8 cellular contexts compared by ENCODE assay signal in genomic region chr16:641326-642188, GRCh38. TPM values are rescaled to one million over a fixed set of nuclear protein-coding genes. Genes with fewer than 3 reads are reported as not detected.
A peak's percentile ranks its signal among the peaks of the same experiment; 100 is the strongest.
DNase-seq lines count a peak whose midpoint lies in the region; ATAC-seq and TF ChIP-seq lines count a peak whose summit lies in the region.

TSS of gene MCRIP2 (plus strand) at chr16:641828. CDS start at chr16:641992, 164 bp downstream.

- TF ChIP-seq CTCF in SK-N-SH (IDR thresholded peaks at IDR 0.05) = no peak
- TF ChIP-seq CTCF in ovary (IDR thresholded peaks at IDR 0.05) = no peak
- TF ChIP-seq CTCF in transverse colon (IDR thresholded peaks at IDR 0.05) = no peak

- peak within 1 kb of the TSS; percentile 76 for H3K27ac ChIP-seq in Karpas-422 (ENCODE audit: low read length)
- peak within 1 kb of the TSS in 1 of 2 experiments; percentile 83; a peak in 1 of 4 replicates for H3K27ac ChIP-seq in SK-N-SH (ENCODE audit: low read depth in 2 of 2, low read length in 1 of 2)
- H3K27ac ChIP-seq in ovary = peak within 1 kb of the TSS; percentile 64 to 82
- peak within 1 kb of the TSS; percentile 93 to 96 (median 95) for H3K27ac ChIP-seq in transverse colon

- H3K9me2 ChIP-seq in Karpas-422 (replicated peaks; ENCODE audit: insufficient read depth, low read length) (no peaks in the 10 kb centered on the region), SK-N-SH (no peaks in the 10 kb centered on the region)

- 0% methylated on average over 20 of the region's 81 CpGs for WGBS in SK-N-SH (ENCODE audit: low lambda C conversion rate)
- WGBS in ovary, 3 donors = 1 to 2% (median 1%) methylated on average over 8 to 81 of the region's 81 CpGs
- WGBS in transverse colon (ENCODE audit: low coverage in 1 of 2), 2 donors = 1% methylated on average over 42 of the region's 81 CpGs; no CpG with 5 or more reads in 1 of the 2 donors

- H3K4me1 ChIP-seq in Karpas-422 (ENCODE audit: low read length) (peaks cover 59% of the 10 kb centered on the region), SK-N-SH (ENCODE audit: control insufficient read depth in 1 of 2, insufficient read depth in 2 of 2, low read depth in 1 of 2, low read length in 1 of 2) (peaks cover 6 to 32% of the 10 kb centered on the region in 2 experiments; a peak in 2 of 4 replicates), ovary (ENCODE audit: insufficient read depth) (peaks cover 17% of the 10 kb centered on the region), transverse colon (peaks cover 23 to 52% (median 50%) of the 10 kb centered on the region in 4 donors)

- H3K79me2 ChIP-seq in Karpas-422 (ENCODE audit: low read length) = peaks cover 45% of the 10 kb centered on the region
- H3K79me2 ChIP-seq in SK-N-SH (ENCODE audit: insufficient read depth) = peaks cover 11% of the 10 kb centered on the region; the same call in 1 of the 2 replicates

- H3K4me3 ChIP-seq in Karpas-422 (ENCODE audit: low read length) = peak within 1 kb of the TSS; percentile 95
- H3K4me3 ChIP-seq in SK-N-SH (ENCODE audit: low read depth in 2 of 2, low read length in 1 of 2) = peak within 1 kb of the TSS; percentile 73 to 76
- H3K4me3 ChIP-seq in ovary = peak within 1 kb of the TSS; percentile 73
- H3K4me3 ChIP-seq in transverse colon = peak within 1 kb of the TSS; percentile 84 to 96 (median 88)

- H3F3A ChIP-seq in SK-N-SH (replicated peaks; ENCODE audit: insufficient read depth) = peaks cover 13% of the 10 kb centered on the region

- in situ Hi-C loops in Caki2 (cut with HindIII; ENCODE audit: low pct_unique_long_range_greater_than_20kb, low sequenced_read_pairs) = no loop called here
- in situ Hi-C loops in transverse colon (cut with MboI; ENCODE audit: low pct_ligation_motif_present in 1 of 4, low pct_unique_long_range_greater_than_20kb in 1 of 4, low sequenced_read_pairs in 3 of 4) = no loop called here

- TF ChIP-seq EP300 in SK-N-SH (IDR thresholded peaks at IDR 0.05; ENCODE audit: borderline replicate concordance in 1 of 2, low read depth in 1 of 2, low read length in 1 of 2) (no peak), ovary (IDR thresholded peaks at IDR 0.05) (no peak), transverse colon (IDR thresholded peaks at IDR 0.05; ENCODE audit: low read depth) (no peak)

- peak within 1 kb of the TSS; percentile 67 for H3K27ac Mint-ChIP-seq in activated naive CD8-positive, alpha-beta T cell treated with anti-CD3 and anti-CD28 coated beads, Interleukin-2, amount 10 ng/mL, durations not matched to agents 7 days and 5 days

- no peaks in the 10 kb centered on the region for H3K27me3 Mint-ChIP-seq in activated naive CD8-positive, alpha-beta T cell treated with anti-CD3 and anti-CD28 coated beads, Interleukin-2, amount 10 ng/mL, durations not matched to agents 7 days and 5 days

- intact Hi-C loops in Right ventricle myocardium inferior (cut with DNase I) = no loop called here
- intact Hi-C loops in ovary (cut with DNase I) = loop anchor here in 1 of 4 donors (5.0 kb wide), 1 partner anchor 59 kb away; no protein-coding TSS in a partner anchor
- intact Hi-C loops in transverse colon (cut with DNase I; ENCODE audit: low total_unique reads) = no loop called here

- no peak for TF ChIP-seq RAD21 in SK-N-SH (IDR thresholded peaks at IDR 0.05; ENCODE audit: low read length)

- H3K4me3 Mint-ChIP-seq in activated naive CD8-positive, alpha-beta T cell treated with anti-CD3 and anti-CD28 coated beads, Interleukin-2, amount 10 ng/mL, durations not matched to agents 7 days and 5 days = peak within 1 kb of the TSS; percentile 76

- H3K9me3 ChIP-seq in Karpas-422 (ENCODE audit: low read length) (no peaks in the 10 kb centered on the region), SK-N-SH (no peaks in the 10 kb centered on the region), ovary (no peaks in the 10 kb centered on the region), transverse colon (no peaks in the 10 kb centered on the region)

- H3K27me3 ChIP-seq in Karpas-422 (ENCODE audit: low read length) (no peaks in the 10 kb centered on the region), SK-N-SH (ENCODE audit: insufficient read depth) (no peaks in the 10 kb centered on the region), ovary (no peaks in the 10 kb centered on the region), transverse colon (no peaks in the 10 kb centered on the region)

- H2AFZ ChIP-seq in Karpas-422 (ENCODE audit: low read length) (no peak within 1 kb of the TSS), SK-N-SH (ENCODE audit: low read depth) (peak within 1 kb of the TSS; percentile 82)

- peak within 1 kb of the TSS; percentile 89 for H3K4me2 ChIP-seq in Karpas-422 (ENCODE audit: low read depth, low read length, poor library complexity, severe bottlenecking)
- peak within 1 kb of the TSS; percentile 86 for H3K4me2 ChIP-seq in SK-N-SH

- POLR2A ChIA-PET in SK-N-SH (lab: Yijun Ruan, JAX) = interaction anchor here (1.0 to 1.9 kb wide), 2 partner anchors 11 to 38 kb away, joined by 4 read pairs; no protein-coding TSS in a partner anchor
- POLR2A ChIA-PET in activated naive CD8-positive, alpha-beta T cell treated with anti-CD3 and anti-CD28 coated beads, Interleukin-2, amount 10 ng/mL, durations not matched to agents 7 days and 5 days (lab: Charles Lee) = no interaction called here

- H3K9me3 Mint-ChIP-seq in activated naive CD8-positive, alpha-beta T cell treated with anti-CD3 and anti-CD28 coated beads, Interleukin-2, amount 10 ng/mL, durations not matched to agents 7 days and 5 days = no peaks in the 10 kb centered on the region

- H3K36me3 ChIP-seq in Karpas-422 (ENCODE audit: insufficient read depth, low read length) (peaks cover 3% of the 10 kb centered on the region; the same call in 1 of the 2 replicates), SK-N-SH (replicated peaks in 1 of 2; ENCODE audit: control insufficient read depth in 1 of 2, insufficient read depth in 2 of 2, low read length in 1 of 2) (no peaks in the 10 kb centered on the region), ovary (no peaks in the 10 kb centered on the region), transverse colon (no peaks in the 10 kb centered on the region)

- H3K36me3 Mint-ChIP-seq in activated naive CD8-positive, alpha-beta T cell treated with anti-CD3 and anti-CD28 coated beads, Interleukin-2, amount 10 ng/mL, durations not matched to agents 7 days and 5 days = no peaks in the 10 kb centered on the region

- DNase-seq in Caki2 (ENCODE audit: low read depth) = peak; percentile 88
- DNase-seq in Karpas-422 = peak; percentile 95
- peak; percentile 93 for DNase-seq in SK-N-SH
- peak; percentile 87 for DNase-seq in activated naive CD8-positive, alpha-beta T cell treated with anti-CD3 and anti-CD28 coated beads, Interleukin-2, amount 10 ng/mL, durations not matched to agents 7 days and 5 days
- DNase-seq in Right ventricle myocardium inferior (ENCODE audit: missing footprints) = peak; percentile 93
- DNase-seq in ovary = peak; percentile 85 to 92 (median 90)
- peak; percentile 93 for DNase-seq in transverse colon

- peaks cover 8% of the 10 kb centered on the region for H3K4me1 Mint-ChIP-seq in activated naive CD8-positive, alpha-beta T cell treated with anti-CD3 and anti-CD28 coated beads, Interleukin-2, amount 10 ng/mL, durations not matched to agents 7 days and 5 days

- peak; percentile 60 for ATAC-seq in GM21447 (IDR thresholded peaks at IDR 0.05; ENCODE audit: unreplicated experiment)
- peak; percentile 57 for ATAC-seq in activated naive CD8-positive, alpha-beta T cell treated with anti-CD3 and anti-CD28 coated beads, Interleukin-2, amount 10 ng/mL, durations not matched to agents 7 days and 5 days (ENCODE audit: low read depth)
- peak; percentile 69 for ATAC-seq in Right ventricle myocardium inferior

- 0 out of 2 replicates have a peak, but pooled peaks cover 14% of the 10 kb centered on the region for H4K20me1 ChIP-seq in Karpas-422 (ENCODE audit: insufficient read depth, low read depth, low read length)
- no peaks in the 10 kb centered on the region for H4K20me1 ChIP-seq in SK-N-SH (ENCODE audit: insufficient read depth)

- CTCF ChIA-PET in SK-N-SH (lab: Yijun Ruan, JAX) = interaction anchor here (0.6 to 1.0 kb wide), 3 partner anchors 15 to 39 kb away, joined by 3 read pairs; partner anchors contain the start of gene STUB1

- H3K9ac ChIP-seq in Karpas-422 (ENCODE audit: low read length) = peak within 1 kb of the TSS; percentile 96
- peak within 1 kb of the TSS; percentile 83 for H3K9ac ChIP-seq in SK-N-SH

- TF ChIP-seq POLR2A in ovary (IDR thresholded peaks at IDR 0.05) (no peak), transverse colon (IDR thresholded peaks at IDR 0.05) (peak; percentile 81)

TF ChIP-seq in SK-N-SH, 30 proteins besides CTCF, POLR2A, EP300 and RAD21 (continues in another document):
- TF ChIP-seq SIN3A (IDR thresholded peaks at IDR 0.05; ENCODE audit: borderline replicate concordance, low read depth, low read length) (peak; percentile 67; the same call in 1 of the 2 replicates), POLR2AphosphoS5 (IDR thresholded peaks at IDR 0.05; ENCODE audit: low read depth, low read length) (peak; percentile 88), NRF1 (IDR thresholded peaks at IDR 0.05; ENCODE audit: low read depth, low read length) (peak; percentile 60), RCOR1 (IDR thresholded peaks at IDR 0.05; ENCODE audit: low read length) (no peak), YY1 (IDR thresholded peaks at IDR 0.05; ENCODE audit: low read depth) (peak; percentile 66; the same call in 1 of the 2 replicates)
- TF ChIP-seq, protein P1, sequence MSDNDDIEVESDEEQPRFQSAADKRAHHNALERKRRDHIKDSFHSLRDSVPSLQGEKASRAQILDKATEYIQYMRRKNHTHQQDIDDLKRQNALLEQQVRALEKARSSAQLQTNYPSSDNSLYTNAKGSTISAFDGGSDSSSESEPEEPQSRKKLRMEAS (IDR thresholded peaks at IDR 0.05; ENCODE audit: low read depth) = peak; percentile 81; the same call in 1 of the 2 replicates

RNA-seq across cellular contexts. Expression of gene MCRIP2, which starts in this region (rescaled TPM):
- 93.0 and 94.1 TPM in 2 replicates for total RNA-seq in Caki2 (2014; rRNA removed; shearing (Covaris generic); ENCODE audit: low replicate concordance)
- 41.7 and 137 TPM in 2 replicates for total RNA-seq in Karpas-422 (2014; rRNA removed; shearing (Covaris generic); ENCODE audit: low replicate concordance)
- polyA plus RNA-seq in SK-N-SH (2012; rRNA removed) (34.0 and 36.9 TPM in 2 replicates), ovary (10 to 100 TPM in 1 of 2 donors, under 1 TPM in 1; 0.98 to 22.9 TPM)
- polyA plus RNA-seq in SK-N-SH (2012; cell fraction: cytosol; rRNA removed) = 14.2 and 20.8 TPM in 2 replicates
- 40.2 and 60.8 TPM in 2 replicates for polyA plus RNA-seq in SK-N-SH (2012; cell fraction: nucleus; rRNA removed)
- total RNA-seq in activated naive CD8-positive, alpha-beta T cell treated with anti-CD3 and anti-CD28 coated beads, Interleukin-2, amount 10 ng/mL, durations not matched to agents 7 days and 5 days = 10 to 100 TPM; 35.4 to 43.0 TPM
- total RNA-seq in Right ventricle myocardium inferior (194 TPM), ovary (10 to 100 TPM; 21.5 to 42.3 (median 31.3) TPM), transverse colon (100 to 1,000 TPM; 158 to 267 (median 211) TPM)
